8 cellular contexts compared by ENCODE assay signal in the genomic region with DNA sequence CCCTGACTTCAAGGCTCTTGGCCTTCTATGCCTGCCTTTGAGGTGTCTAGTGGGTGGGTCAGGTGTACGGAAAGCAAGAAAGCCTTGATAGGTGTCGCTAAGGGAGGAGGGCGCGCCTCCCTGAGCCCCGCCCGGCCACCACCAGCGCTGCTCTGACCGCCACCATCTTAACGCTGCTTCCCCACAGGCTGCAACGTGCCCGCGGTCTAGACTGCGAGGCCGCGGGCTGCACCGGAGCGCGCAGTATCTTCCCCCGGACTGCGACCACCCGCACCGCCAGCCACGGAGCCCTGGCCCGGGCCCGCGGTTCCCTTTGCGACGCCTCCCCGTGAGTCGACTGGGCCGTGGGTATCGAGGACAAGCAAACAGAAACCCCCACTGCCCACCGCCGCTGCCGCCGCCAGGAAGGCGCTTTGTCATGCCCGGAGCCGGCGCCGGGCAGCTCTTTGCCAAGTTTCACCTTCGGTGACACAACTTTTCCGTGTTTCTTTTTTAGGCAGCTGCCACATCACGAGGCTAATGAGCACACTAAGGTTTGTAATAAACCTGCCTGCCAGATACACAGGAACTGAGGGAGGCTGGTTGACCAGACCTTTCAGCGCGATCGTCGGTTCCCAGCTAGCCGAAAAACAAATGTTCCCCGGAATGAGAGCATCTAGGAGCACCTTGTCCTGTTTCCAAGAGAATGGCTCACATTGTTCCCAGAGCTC.
DNase-seq lines count a peak whose midpoint lies in the region; ATAC-seq and TF ChIP-seq lines count a peak whose summit lies in the region.

No MANE protein-coding gene starts in this region.

- CTCF ChIA-PET in Panc1 (lab: Charles Lee), result no interaction called here

- no peak for TF ChIP-seq CTCF in Panc1 (IDR thresholded peaks at IDR 0.05)

- DNase-seq in Panc1 (ENCODE audit: low read depth, low spot score) (no peak), left ventricle myocardium superior (peak; percentile 37), retina (peak; percentile 77), HuH-7 (ENCODE audit: low spot score) (no peak), SIG-M5 treated with dmso at 0.1 percent for 504 hours (lab: John Stamatoyannopoulos, UW; ENCODE audit: unreplicated experiment) (no peak), middle frontal gyrus (ENCODE audit: extremely low spot score, low spot score) (no peak)
- no peak for DNase-seq in activated T-cell treated with anti-CD3 and anti-CD28 coated beads, Interleukin-2, amount 50 U/mL, for 48 hours

- no TSS peak for BruUV-seq in Panc1 (replicated peaks; lab: Mats Ljungman, UMichigan)

- H3K4me1 ChIP-seq in Panc1 (ENCODE audit: control insufficient read depth, insufficient read depth, low read length), result no peaks in the 10 kb centered on the region; the same call in 1 of the 2 replicates

- no peaks in the 10 kb centered on the region for H3K36me3 ChIP-seq in Panc1 (ENCODE audit: control insufficient read depth, insufficient read depth, low read length)

- H3K4me3 ChIP-seq in Panc1 (ENCODE audit: low read depth in 2 of 2, low read length in 2 of 2), result peak overlapping the region; percentile 41 to 51

- intact Hi-C loops in Panc1 (cut with micrococcal nuclease; ENCODE audit: unreplicated experiment) (no loop called here), left ventricle myocardium superior (cut with micrococcal nuclease) (no loop called here)

- H3K27ac ChIP-seq in Panc1 (ENCODE audit: low read length), result no peak overlapping the region

- POLR2A ChIA-PET in Panc1 (lab: Charles Lee), result no interaction called here

- H3K9me3 ChIP-seq in Panc1 (ENCODE audit: control insufficient read depth, insufficient read depth, low read depth, low read length), result no peaks in the 10 kb centered on the region

- in situ Hi-C loops in Panc1 (cut with HindIII; ENCODE audit: low pct_unique_long_range_greater_than_20kb, low sequenced_read_pairs), result no loop called here

- H3K27me3 ChIP-seq in Panc1 (ENCODE audit: control insufficient read depth, insufficient read depth, low read length), result peaks cover 32% of the 10 kb centered on the region

- peak; percentile 59 for ATAC-seq in GM18867 (IDR thresholded peaks at IDR 0.05; ENCODE audit: unreplicated experiment)
- ATAC-seq in Panc1, result peak; percentile 95
- peak; percentile 94 for ATAC-seq in left ventricle myocardium superior

Comparison
In these comparisons a context has a peak if more than half of its experiments do, and no peak if none do; other contexts are left out.
1. DNase-seq: peak in left ventricle myocardium superior (single experiment) and retina (single experiment); none in Panc1 (single experiment), HuH-7 (single experiment), activated T-cell treated with anti-CD3 and anti-CD28 coated beads, Interleukin-2, amount 50 U/mL, for 48 hours (0 of 2), SIG-M5 treated with dmso at 0.1 percent for 504 hours (single experiment) and middle frontal gyrus (single experiment).
2. Peak in every context shown above with its lines, with median percentiles within 50 percentile points of each other: ATAC-seq.